Comparison of ENCODE assay signal across 24 cellular contexts in the genomic region with DNA sequence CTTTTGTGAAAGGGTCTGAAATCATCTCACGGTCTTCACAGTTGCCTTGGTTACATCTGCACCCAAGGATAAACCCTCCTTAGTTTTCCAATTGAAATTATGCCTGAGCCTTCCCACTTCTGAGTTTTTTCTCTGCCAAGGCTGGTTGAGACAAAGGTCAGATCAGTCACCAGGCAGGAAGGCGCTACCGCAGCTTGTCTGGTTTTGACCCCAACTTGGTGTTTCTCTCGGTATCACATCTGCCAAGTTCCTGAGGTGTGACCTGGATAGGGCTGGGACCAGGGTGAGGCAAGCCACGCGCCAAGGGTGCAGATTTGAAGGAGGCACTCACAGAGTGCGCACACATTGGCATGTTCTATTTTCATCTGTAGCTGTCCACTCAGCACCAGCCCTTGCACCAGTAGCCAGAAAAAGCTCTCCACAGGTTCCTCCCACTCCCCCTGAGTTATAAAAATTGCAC.
DNase-seq lines count a peak whose midpoint lies in the region; ATAC-seq, FAIRE-seq and TF ChIP-seq lines count a peak whose summit lies in the region.
"Had no signal": no experiment of that assay in that cellular context is flagged by ENCODE, and none has a peak within 500 bp of the region (broad histone marks: within the 10 kb centered on the region; RNA-seq: fewer than 3 reads in every experiment).

No MANE protein-coding gene starts in this region.

- H3K27me3 Mint-ChIP-seq in activated CD4-positive, alpha-beta T cell treated with anti-CD3 and anti-CD28 coated beads for 36 hours = no peaks in the 10 kb centered on the region
- no peaks in the 10 kb centered on the region for H3K27me3 Mint-ChIP-seq in activated CD4-positive, alpha-beta T cell treated with anti-CD3 and anti-CD28 coated beads, Interleukin-2, amount 10 ng/mL, durations not matched to agents 7 days and 5 days
- H3K27me3 Mint-ChIP-seq in activated B cell treated with CpG ODN at 0.5 μM for 24 hours = no peaks in the 10 kb centered on the region

- peak; percentile 28 for ATAC-seq in activated CD4-positive, alpha-beta T cell treated with anti-CD3 and anti-CD28 coated beads for 36 hours
- ATAC-seq in activated B cell treated with CpG ODN at 0.5 μM for 24 hours (ENCODE audit: low read depth) = no peak
- ATAC-seq: left colon had no signal

- H3K4me3 Mint-ChIP-seq in activated CD4-positive, alpha-beta T cell treated with anti-CD3 and anti-CD28 coated beads for 36 hours = no peak overlapping the region
- no peak overlapping the region for H3K4me3 Mint-ChIP-seq in activated CD4-positive, alpha-beta T cell treated with anti-CD3 and anti-CD28 coated beads, Interleukin-2, amount 10 ng/mL, durations not matched to agents 7 days and 5 days
- H3K4me3 Mint-ChIP-seq in activated B cell treated with CpG ODN at 0.5 μM for 24 hours = no peak overlapping the region
- H3K4me3 Mint-ChIP-seq: CD14-positive monocyte; nephron; T-helper 1 cell treated with Interleukin-12 subunit alpha and Interleukin-12 subunit beta and Interleukin-4 antibody, amounts not matched to agents 30 μg/mL and 1 μg/mL, for 36 hours had no signal

- no peak for TF ChIP-seq CTCF in activated B cell treated with CpG ODN at 0.5 μM for 24 hours (IDR thresholded peaks at IDR 0.05)

- POLR2A ChIA-PET in activated CD4-positive, alpha-beta T cell treated with anti-CD3 and anti-CD28 coated beads for 36 hours (lab: Charles Lee) = no interaction called here
- POLR2A ChIA-PET in activated CD4-positive, alpha-beta T cell treated with anti-CD3 and anti-CD28 coated beads, Interleukin-2, amount 10 ng/mL, durations not matched to agents 7 days and 5 days (lab: Charles Lee) = no interaction called here
- POLR2A ChIA-PET in activated B cell treated with CpG ODN at 0.5 μM for 24 hours (lab: Charles Lee) = no interaction called here

- no peaks in the 10 kb centered on the region for H3K4me1 Mint-ChIP-seq in activated CD4-positive, alpha-beta T cell treated with anti-CD3 and anti-CD28 coated beads for 36 hours
- no peaks in the 10 kb centered on the region for H3K4me1 Mint-ChIP-seq in activated CD4-positive, alpha-beta T cell treated with anti-CD3 and anti-CD28 coated beads, Interleukin-2, amount 10 ng/mL, durations not matched to agents 7 days and 5 days
- H3K4me1 Mint-ChIP-seq in activated B cell treated with CpG ODN at 0.5 μM for 24 hours = peaks cover 1% of the 10 kb centered on the region
- H3K4me1 Mint-ChIP-seq: CD14-positive monocyte, nephron had no signal

- peak overlapping the region; percentile 29 for H3K27ac Mint-ChIP-seq in activated CD4-positive, alpha-beta T cell treated with anti-CD3 and anti-CD28 coated beads for 36 hours
- H3K27ac Mint-ChIP-seq in activated CD4-positive, alpha-beta T cell treated with anti-CD3 and anti-CD28 coated beads, Interleukin-2, amount 10 ng/mL, durations not matched to agents 7 days and 5 days = no peak overlapping the region
- H3K27ac Mint-ChIP-seq in activated B cell treated with CpG ODN at 0.5 μM for 24 hours = peak overlapping the region; percentile 7
- H3K27ac Mint-ChIP-seq: nephron; T-helper 1 cell treated with Interleukin-12 subunit alpha and Interleukin-12 subunit beta and Interleukin-4 antibody, amounts not matched to agents 30 μg/mL and 1 μg/mL, for 36 hours had no signal

- intact Hi-C loops in activated CD4-positive, alpha-beta T cell treated with anti-CD3 and anti-CD28 coated beads for 36 hours (cut with DNase I, micrococcal nuclease) = no loop called here
- intact Hi-C loops in activated B cell treated with CpG ODN at 0.5 μM for 24 hours (cut with micrococcal nuclease) = no loop called here

- H3K36me3 Mint-ChIP-seq in activated CD4-positive, alpha-beta T cell treated with anti-CD3 and anti-CD28 coated beads for 36 hours (ENCODE audit: low read depth) = peaks cover 41% of the 10 kb centered on the region
- peaks cover 11% of the 10 kb centered on the region for H3K36me3 Mint-ChIP-seq in activated CD4-positive, alpha-beta T cell treated with anti-CD3 and anti-CD28 coated beads, Interleukin-2, amount 10 ng/mL, durations not matched to agents 7 days and 5 days (ENCODE audit: low read depth)
- peaks cover 65% of the 10 kb centered on the region for H3K36me3 Mint-ChIP-seq in activated B cell treated with CpG ODN at 0.5 μM for 24 hours (ENCODE audit: low read depth)

- H3K9me3 Mint-ChIP-seq in activated CD4-positive, alpha-beta T cell treated with anti-CD3 and anti-CD28 coated beads for 36 hours (ENCODE audit: low read depth) = no peaks in the 10 kb centered on the region
- H3K9me3 Mint-ChIP-seq in activated CD4-positive, alpha-beta T cell treated with anti-CD3 and anti-CD28 coated beads, Interleukin-2, amount 10 ng/mL, durations not matched to agents 7 days and 5 days = no peaks in the 10 kb centered on the region
- H3K9me3 Mint-ChIP-seq in activated B cell treated with CpG ODN at 0.5 μM for 24 hours = no peaks in the 10 kb centered on the region
- H3K9me3 Mint-ChIP-seq: CD14-positive monocyte; nephron; T-helper 1 cell treated with Interleukin-12 subunit alpha and Interleukin-12 subunit beta and Interleukin-4 antibody, amounts not matched to agents 30 μg/mL and 1 μg/mL, for 36 hours had no signal

- CTCF ChIA-PET in activated CD4-positive, alpha-beta T cell treated with anti-CD3 and anti-CD28 coated beads for 36 hours (lab: Charles Lee) = no interaction called here
- CTCF ChIA-PET in activated CD4-positive, alpha-beta T cell treated with anti-CD3 and anti-CD28 coated beads, Interleukin-2, amount 10 ng/mL, durations not matched to agents 7 days and 5 days (lab: Charles Lee) = interaction anchor here (1.4 to 1.7 kb wide), 2 partner anchors 10 to 32 kb away, joined by 4 to 7 read pairs; no protein-coding TSS in a partner anchor
- CTCF ChIA-PET in activated B cell treated with CpG ODN at 0.5 μM for 24 hours (lab: Charles Lee) = no interaction called here

- FAIRE-seq in urothelium cell line (lab: Jason Lieb, UNC) = no peak
- FAIRE-seq: bronchial epithelial cell, H1 had no signal

- DNase-seq in activated CD4-positive, alpha-beta T cell treated with anti-CD3 and anti-CD28 coated beads for 36 hours = no peak
- DNase-seq in activated CD4-positive, alpha-beta T cell treated with anti-CD3 and anti-CD28 coated beads, Interleukin-2, amount 10 ng/mL, durations not matched to agents 7 days and 5 days = no peak
- peak; percentile 53 for DNase-seq in COR-L47 (lab: John Stamatoyannopoulos, UW)
- DNase-seq in activated B cell treated with CpG ODN at 0.5 μM for 24 hours = no peak
- peak; percentile 76 for DNase-seq in kidney tubule cell (ENCODE audit: low spot score)
- no peak for DNase-seq in NOMO-1 (lab: John Stamatoyannopoulos, UW; ENCODE audit: unreplicated experiment in 2 of 2)
- DNase-seq in dermis blood vessel endothelial cell = no peak
- DNase-seq in urothelium cell line (ENCODE audit: low spot score) = no peak
- DNase-seq: ACHN; activated CD4-positive, alpha-beta T cell treated with anti-CD3 and anti-CD28 coated beads, Interleukin-2, amount 50 U/mL, for 1 hour; activated CD8-positive, alpha-beta memory T cell treated with anti-CD3 and anti-CD28 coated beads, Interleukin-2, amount 50 U/mL, for 4 hours; activated effector memory CD4-positive, alpha-beta T cell treated with Interleukin-2 at 50 U/mL for 16 hours; DMS 273 treated with DMSO at 0.1 percent for 48 hours; glutamatergic neuron; left colon; NCI-H2171; NCI-H82; SJCRH30; stimulated activated CD8-positive, alpha-beta memory T cell treated with anti-CD3 and anti-CD28 coated beads, Interleukin-4, amount 100 ng/mL, for 48 hours had no signal

Comparison
In these comparisons a context has a peak if more than half of its experiments do, and no peak if none do; other contexts are left out.
1. DNase-seq: peak in COR-L47 (single experiment) and kidney tubule cell (single experiment); none in activated CD4-positive, alpha-beta T cell treated with anti-CD3 and anti-CD28 coated beads for 36 hours (single experiment), activated CD4-positive, alpha-beta T cell treated with anti-CD3 and anti-CD28 coated beads, Interleukin-2, amount 10 ng/mL, durations not matched to agents 7 days and 5 days (single experiment), activated B cell treated with CpG ODN at 0.5 μM for 24 hours (single experiment), NOMO-1 (0 of 2), dermis blood vessel endothelial cell (single experiment) and urothelium cell line (single experiment).